9 cellular contexts compared by ENCODE assay signal in genomic region chr1:201714542-201715276, GRCh38.
DNase-seq lines count a peak whose midpoint lies in the region; ATAC-seq, FAIRE-seq and TF ChIP-seq lines count a peak whose summit lies in the region.
"Had no signal": no experiment of that assay in that cellular context is flagged by ENCODE, and none has a peak within 500 bp of the region (broad histone marks: within the 10 kb centered on the region; RNA-seq: fewer than 3 reads in every experiment).

No MANE protein-coding gene starts in this region.

- dilution Hi-C loops in keratinocyte (cut with MboI; ENCODE audit: extremely low pct_ligation_motif_present, low sequenced_read_pairs), result no loop called here

- H4K20me1 ChIP-seq in HepG2 (ENCODE audit: insufficient read depth, low read length), result no peaks in the 10 kb centered on the region
- no peaks in the 10 kb centered on the region for H4K20me1 ChIP-seq in keratinocyte (ENCODE audit: control insufficient read depth, extremely low read depth, insufficient read depth, low read length)

- H3K4me1 ChIP-seq in liver (ENCODE audit: control insufficient read depth in 4 of 4, insufficient read depth in 4 of 4, low read length in 3 of 4), result peaks cover 0 to 6% (median 0%) of the 10 kb centered on the region in 4 donors
- no peaks in the 10 kb centered on the region for H3K4me1 ChIP-seq in HepG2 (ENCODE audit: insufficient read depth, low read length)
- H3K4me1 ChIP-seq in keratinocyte (ENCODE audit: control insufficient read depth, extremely low read depth, insufficient read depth, low read length), result peaks cover 65% of the 10 kb centered on the region
- peaks cover 45% of the 10 kb centered on the region for H3K4me1 ChIP-seq in testis

- peaks cover 0 to 2% (median 0%) of the 10 kb centered on the region in 4 donors for H3K36me3 ChIP-seq in liver (ENCODE audit: control insufficient read depth in 4 of 4, insufficient read depth in 3 of 4, low read depth in 1 of 4, low read length in 3 of 4)
- H3K36me3 ChIP-seq in HepG2 (replicated peaks in 1 of 2; ENCODE audit: control insufficient read depth in 1 of 2, insufficient read depth in 2 of 2, low read length in 2 of 2), result no peaks in the 10 kb centered on the region
- H3K36me3 ChIP-seq in keratinocyte (ENCODE audit: control insufficient read depth in 2 of 2, extremely low read depth in 1 of 2, insufficient read depth in 2 of 2, low read length in 2 of 2), result no peaks in the 10 kb centered on the region
- no peaks in the 10 kb centered on the region for H3K36me3 ChIP-seq in testis (ENCODE audit: low read depth, missing control alignments)

- POLR2A ChIA-PET in HepG2 (lab: Yijun Ruan, JAX), result no interaction called here

- H2AFZ ChIP-seq in HepG2 (ENCODE audit: low read length), result no peak overlapping the region
- peak overlapping the region; percentile 42 for H2AFZ ChIP-seq in keratinocyte (ENCODE audit: control insufficient read depth, low read length)

- in situ Hi-C loops in HepG2 (cut with HindIII; ENCODE audit: extremely low pct_ligation_motif_present, low pct_unique_long_range_greater_than_20kb) (no loop called here), astrocyte of the spinal cord (cut with HindIII; ENCODE audit: low sequenced_read_pairs) (no loop called here)

- no peaks in the 10 kb centered on the region for H3K9me3 Mint-ChIP-seq in natural killer cell treated with Interleukin-12 subunit alpha and Interleukin-12 subunit beta and Interleukin-15 and Interleukin-18, amount 100 ng/mL, for 72 hours

- TF ChIP-seq EP300 in HepG2 (IDR thresholded peaks at IDR 0.05; ENCODE audit: low read depth in 2 of 2, low read length in 2 of 2) (no peak), HepG2 (CRISPR knock-in tag; IDR thresholded peaks at IDR 0.05; ENCODE audit: borderline replicate concordance) (no peak)

- CTCF ChIA-PET in HepG2 (lab: Yijun Ruan, JAX; ENCODE audit: low intra/inter-chr PET ratio, low total read pairs), result no interaction called here

- no peak for TF ChIP-seq CTCF in liver (IDR thresholded peaks at IDR 0.05; ENCODE audit: low read depth, low read length, missing input control)
- TF ChIP-seq CTCF in HepG2 (CRISPR knock-in tag; IDR thresholded peaks at IDR 0.05), result no peak
- no peak for TF ChIP-seq CTCF in astrocyte of the spinal cord (IDR thresholded peaks at IDR 0.05; ENCODE audit: low read depth, low read length)
- no peak for TF ChIP-seq CTCF in keratinocyte (optimal IDR thresholded peaks at IDR 0.05 in 1 of 3, IDR thresholded peaks at IDR 0.05 in 1 of 3, conservative IDR thresholded peaks at IDR 0.05 in 1 of 3; ENCODE audit: extremely low read depth in 1 of 3, insufficient read depth in 2 of 3, low read length in 3 of 3)
- no peak for TF ChIP-seq CTCF in testis (IDR thresholded peaks at IDR 0.05)

- H3K9ac ChIP-seq in liver (ENCODE audit: low read depth in 1 of 2, low read length in 2 of 2), result no peak overlapping the region
- no peak overlapping the region for H3K9ac ChIP-seq in HepG2 (ENCODE audit: insufficient read depth, low read depth, low read length)
- peak overlapping the region; percentile 68 for H3K9ac ChIP-seq in keratinocyte (ENCODE audit: control insufficient read depth, extremely low read depth, insufficient read depth, low read length)

- no peaks in the 10 kb centered on the region for H3K36me3 Mint-ChIP-seq in natural killer cell treated with Interleukin-12 subunit alpha and Interleukin-12 subunit beta and Interleukin-15 and Interleukin-18, amount 100 ng/mL, for 72 hours

- H3K27me3 Mint-ChIP-seq in natural killer cell treated with Interleukin-12 subunit alpha and Interleukin-12 subunit beta and Interleukin-15 and Interleukin-18, amount 100 ng/mL, for 72 hours, result peaks cover 0 to 3% of the 10 kb centered on the region in 2 donors

- no peak overlapping the region for H3K4me3 Mint-ChIP-seq in natural killer cell treated with Interleukin-12 subunit alpha and Interleukin-12 subunit beta and Interleukin-15 and Interleukin-18, amount 100 ng/mL, for 72 hours

- no peaks in the 10 kb centered on the region for H3K4me1 Mint-ChIP-seq in natural killer cell treated with Interleukin-12 subunit alpha and Interleukin-12 subunit beta and Interleukin-15 and Interleukin-18, amount 100 ng/mL, for 72 hours (ENCODE audit: low read depth in 2 of 2)

- H3K9me1 ChIP-seq in keratinocyte (ENCODE audit: control insufficient read depth, extremely low read depth, insufficient read depth, low read length), result peaks cover 2% of the 10 kb centered on the region

- 73% methylated on average over 7 of the region's 7 CpGs for WGBS in liver
- WGBS in HepG2 (ENCODE audit: low lambda C conversion rate), result 22% methylated on average over 3 of the region's 7 CpGs
- 70% methylated on average over 7 of the region's 7 CpGs for whole genome bisulfite sequencing in testis, 2 donors

- H3K4me3 ChIP-seq in liver (ENCODE audit: low read depth in 1 of 3, low read length in 3 of 3) (no peak overlapping the region), HepG2 (replicated peaks in 1 of 3; ENCODE audit: insufficient read depth in 1 of 3, low read depth in 2 of 3, low read length in 3 of 3) (no peak overlapping the region), astrocyte of the spinal cord (ENCODE audit: low read depth, low read length) (no peak overlapping the region), keratinocyte (ENCODE audit: control insufficient read depth in 2 of 3, extremely low read depth in 1 of 3, insufficient read depth in 2 of 3, low read depth in 1 of 3, low read length in 3 of 3) (peak overlapping the region in 2 of 3 experiments; percentile 19 to 39), testis (no peak overlapping the region)

- H3K27ac ChIP-seq in liver (ENCODE audit: low read depth in 1 of 2, low read length in 2 of 2) (peak overlapping the region; percentile 44 to 55), HepG2 (ENCODE audit: extremely low read length, insufficient read depth, low read length) (no peak overlapping the region), keratinocyte (ENCODE audit: control insufficient read depth, insufficient read depth, low read length) (peak overlapping the region; percentile 94), testis (peak overlapping the region; percentile 51 to 82)

- BruUV-seq in HepG2 (replicated peaks; lab: Mats Ljungman, UMichigan), result no TSS peak

- H3K79me2 ChIP-seq in HepG2 (ENCODE audit: insufficient read depth, low read length), result no peaks in the 10 kb centered on the region
- H3K79me2 ChIP-seq in keratinocyte (ENCODE audit: control insufficient read depth, insufficient read depth, low read length), result no peaks in the 10 kb centered on the region

- TF ChIP-seq RAD21 in liver (IDR thresholded peaks at IDR 0.05) (no peak), HepG2 (CRISPR knock-in tag; IDR thresholded peaks at IDR 0.05) (no peak)

- H3K9me3 ChIP-seq in liver (ENCODE audit: control insufficient read depth in 4 of 4, low read length in 3 of 4), result no peaks in the 10 kb centered on the region
- H3K9me3 ChIP-seq in HepG2 (ENCODE audit: low read length), result no peaks in the 10 kb centered on the region
- H3K9me3 ChIP-seq in keratinocyte (ENCODE audit: control insufficient read depth, low read depth, low read length), result no peaks in the 10 kb centered on the region
- H3K9me3 ChIP-seq in testis, result no peaks in the 10 kb centered on the region
- H3K9me3 ChIP-seq: Caco-2 had no signal

- ATAC-seq in HepG2, result no peak
- ATAC-seq in GM21619 (IDR thresholded peaks at IDR 0.05; ENCODE audit: unreplicated experiment), result no peak
- no peak for ATAC-seq in HG03439 (IDR thresholded peaks at IDR 0.05; ENCODE audit: unreplicated experiment)
- ATAC-seq in natural killer cell treated with Interleukin-12 subunit alpha and Interleukin-12 subunit beta and Interleukin-15 and Interleukin-18, amount 100 ng/mL, for 72 hours, result no peak

- H3K4me2 ChIP-seq in HepG2 (ENCODE audit: low read depth, low read length), result no peak overlapping the region
- peak overlapping the region; percentile 84 for H3K4me2 ChIP-seq in keratinocyte (ENCODE audit: control insufficient read depth, extremely low read depth, insufficient read depth, low read depth, low read length)

- TF ChIP-seq POLR2A in HepG2 (IDR thresholded peaks at IDR 0.05; ENCODE audit: insufficient read depth in 1 of 2, low read depth in 2 of 2, low read length in 2 of 2) (no peak), testis (IDR thresholded peaks at IDR 0.05) (no peak)

- no peak overlapping the region for H3K27ac Mint-ChIP-seq in natural killer cell treated with Interleukin-12 subunit alpha and Interleukin-12 subunit beta and Interleukin-15 and Interleukin-18, amount 100 ng/mL, for 72 hours

- no peaks in the 10 kb centered on the region for H3K27me3 ChIP-seq in liver (ENCODE audit: control insufficient read depth in 4 of 4, insufficient read depth in 4 of 4, low read length in 3 of 4)
- peaks cover 2 to 31% of the 10 kb centered on the region in 2 experiments; a peak in 3 of 5 replicates for H3K27me3 ChIP-seq in HepG2 (ENCODE audit: control insufficient read depth in 1 of 2, insufficient read depth in 2 of 2, low read length in 2 of 2)
- no peaks in the 10 kb centered on the region for H3K27me3 ChIP-seq in keratinocyte (ENCODE audit: control insufficient read depth, extremely low read depth, insufficient read depth, low read length)
- no peaks in the 10 kb centered on the region for H3K27me3 ChIP-seq in testis

- DNase-seq in HepG2 (ENCODE audit: low spot score) (no peak), astrocyte of the spinal cord (ENCODE audit: low read depth, low spot score) (peak; percentile 99), keratinocyte (ENCODE audit: low read depth, low spot score) (peak; percentile 97), testis (peak; percentile 51)
- no peak for DNase-seq in natural killer cell treated with Interleukin-12 subunit alpha and Interleukin-12 subunit beta and Interleukin-15 and Interleukin-18, amount 100 ng/mL, for 72 hours (ENCODE audit: low spot score)

- FAIRE-seq in HepG2 (lab: Jason Lieb, UNC) (no peak), keratinocyte (lab: Jason Lieb, UNC) (peak; percentile 99)

- intact Hi-C loops in HepG2 (cut with micrococcal nuclease; ENCODE audit: unreplicated experiment), result no loop called here
- intact Hi-C loops in testis (cut with DNase I; ENCODE audit: low total_unique reads), result no loop called here

TF ChIP-seq in liver, 16 proteins besides CTCF, POLR2A, EP300 and RAD21:
- TF ChIP-seq JUND (IDR thresholded peaks at IDR 0.05) (peak in 1 of 2 donors; percentile 41), HNF4A (conservative IDR thresholded peaks at IDR 0.05) (no peak)
- TF ChIP-seq, protein P1, sequence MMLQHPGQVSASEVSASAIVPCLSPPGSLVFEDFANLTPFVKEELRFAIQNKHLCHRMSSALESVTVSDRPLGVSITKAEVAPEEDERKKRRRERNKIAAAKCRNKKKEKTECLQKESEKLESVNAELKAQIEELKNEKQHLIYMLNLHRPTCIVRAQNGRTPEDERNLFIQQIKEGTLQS (IDR thresholded peaks at IDR 0.05), result no peak

TF ChIP-seq in HepG2, 621 proteins besides CTCF, POLR2A, EP300 and RAD21 (continues in another document):
- no peak for TF ChIP-seq ZNF17 (CRISPR knock-in tag; IDR thresholded peaks at IDR 0.05)

Comparison
In these comparisons a context has a peak if more than half of its experiments do, and no peak if none do; other contexts are left out.
1. H3K4me3 ChIP-seq: peak in keratinocyte (2 of 3); none in liver (0 of 3), HepG2 (0 of 3), astrocyte of the spinal cord (single experiment) and testis (0 of 2).
2. DNase-seq: peak in astrocyte of the spinal cord (single experiment), keratinocyte (single experiment) and testis (single experiment); none in HepG2 (single experiment) and natural killer cell treated with Interleukin-12 subunit alpha and Interleukin-12 subunit beta and Interleukin-15 and Interleukin-18, amount 100 ng/mL, for 72 hours (single experiment).